ENCODE assay signal across 7 cellular contexts in the genomic region with DNA sequence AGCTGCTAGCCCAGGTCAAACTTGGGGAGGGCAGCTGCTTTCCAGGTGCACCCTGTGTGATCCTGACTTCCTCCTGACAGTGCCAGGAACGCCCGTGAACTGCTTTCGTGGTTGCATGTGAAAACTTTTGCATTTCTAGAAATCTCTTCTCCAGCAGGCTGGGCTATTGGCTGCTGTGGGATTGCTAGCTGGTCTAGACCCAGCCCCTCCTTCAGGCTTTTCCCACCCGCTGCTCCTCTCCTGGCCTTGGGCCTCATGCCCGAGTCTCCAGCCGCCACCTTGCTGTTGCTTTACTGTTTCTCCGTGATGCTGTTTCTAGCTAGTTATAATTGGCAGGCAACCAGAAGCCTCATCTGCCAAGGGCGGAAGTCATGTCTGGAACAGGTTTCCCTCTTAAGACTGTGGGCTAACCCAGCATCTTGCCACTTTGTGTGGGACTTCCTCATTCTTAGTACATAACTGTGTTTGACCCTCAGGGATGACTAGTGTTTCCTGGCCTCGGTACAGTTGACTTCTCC. TPM values are rescaled to one million over a fixed set of nuclear protein-coding genes. Genes with fewer than 3 reads are reported as not detected.
DNase-seq lines count a peak whose midpoint lies in the region; ATAC-seq and TF ChIP-seq lines count a peak whose summit lies in the region.

No MANE protein-coding gene starts in this region.

- DNase-seq in NCI-H446 (lab: John Stamatoyannopoulos, UW) (peak; percentile 73 to 93), fibroblast of the aortic adventitia (ENCODE audit: low read depth) (peak; percentile 97), putamen (ENCODE audit: low spot score) (peak; percentile 70), NCI-H1417 (lab: John Stamatoyannopoulos, UW) (no peak)
- peak; percentile 57 to 61 for DNase-seq in activated T-cell treated with anti-CD3 and anti-CD28 coated beads, Interleukin-2, amount 50 U/mL, for 48 hours

- peak; percentile 10 for TF ChIP-seq CTCF in fibroblast of the aortic adventitia (IDR thresholded peaks at IDR 0.05; ENCODE audit: insufficient read depth, low read length)

- ATAC-seq in GM18511 (IDR thresholded peaks at IDR 0.05; ENCODE audit: unreplicated experiment) (peak; percentile 95), HG02870 (IDR thresholded peaks at IDR 0.05; ENCODE audit: unreplicated experiment) (peak; percentile 75)

- no peak overlapping the region for H3K4me3 ChIP-seq in fibroblast of the aortic adventitia (ENCODE audit: low read depth, low read length)

RNA-seq across cellular contexts. Expression of a gene that starts 27.0 kb away (rescaled TPM):
- 0.36 and 0.74 TPM in 2 replicates for total RNA-seq in fibroblast of the aortic adventitia (ENCODE audit: low replicate concordance)

Comparison
In these comparisons a context has a peak if more than half of its experiments do, and no peak if none do; other contexts are left out.
1. DNase-seq: peak in NCI-H446 (2 of 2), activated T-cell treated with anti-CD3 and anti-CD28 coated beads, Interleukin-2, amount 50 U/mL, for 48 hours (2 of 2), fibroblast of the aortic adventitia (single experiment) and putamen (single experiment); none in NCI-H1417 (0 of 3).